9 cellular contexts compared by ENCODE assay signal in genomic region chr6:91276315-91276714, GRCh38.
DNase-seq lines count a peak whose midpoint lies in the region; ATAC-seq and TF ChIP-seq lines count a peak whose summit lies in the region.
"Had no signal": no experiment of that assay in that cellular context is flagged by ENCODE, and none has a peak within 500 bp of the region (broad histone marks: within the 10 kb centered on the region; RNA-seq: fewer than 3 reads in every experiment).

No MANE protein-coding gene starts in this region.

- H3K27ac Mint-ChIP-seq in activated CD4-positive, alpha-beta T cell treated with anti-CD3 and anti-CD28 coated beads, Interleukin-2, amount 10 ng/mL, durations not matched to agents 7 days and 5 days, result no peak overlapping the region

- DNase-seq in D341Med (ENCODE audit: low spot score) (peak; percentile 30), NB4 (ENCODE audit: low read depth) (peak; percentile 37), choroid plexus epithelial cell (ENCODE audit: low read depth) (peak; percentile 63), mesenteric fat pad (ENCODE audit: low spot score) (no peak), T1000 (lab: John Stamatoyannopoulos, UW) (no peak)
- no peak for DNase-seq in activated CD4-positive, alpha-beta T cell treated with anti-CD3 and anti-CD28 coated beads, Interleukin-2, amount 10 ng/mL, durations not matched to agents 7 days and 5 days

- no peaks in the 10 kb centered on the region for H3K9me3 Mint-ChIP-seq in activated CD4-positive, alpha-beta T cell treated with anti-CD3 and anti-CD28 coated beads, Interleukin-2, amount 10 ng/mL, durations not matched to agents 7 days and 5 days

- H3K27me3 Mint-ChIP-seq in activated CD4-positive, alpha-beta T cell treated with anti-CD3 and anti-CD28 coated beads, Interleukin-2, amount 10 ng/mL, durations not matched to agents 7 days and 5 days, result no peaks in the 10 kb centered on the region

- H3K4me1 Mint-ChIP-seq in activated CD4-positive, alpha-beta T cell treated with anti-CD3 and anti-CD28 coated beads, Interleukin-2, amount 10 ng/mL, durations not matched to agents 7 days and 5 days, result no peaks in the 10 kb centered on the region

- no peak overlapping the region for H3K4me3 Mint-ChIP-seq in activated CD4-positive, alpha-beta T cell treated with anti-CD3 and anti-CD28 coated beads, Interleukin-2, amount 10 ng/mL, durations not matched to agents 7 days and 5 days

- no peaks in the 10 kb centered on the region for H3K36me3 Mint-ChIP-seq in activated CD4-positive, alpha-beta T cell treated with anti-CD3 and anti-CD28 coated beads, Interleukin-2, amount 10 ng/mL, durations not matched to agents 7 days and 5 days (ENCODE audit: low read depth)

- H3K4me3 ChIP-seq in NB4 (ENCODE audit: low read depth, low read length) (no peak overlapping the region), choroid plexus epithelial cell (ENCODE audit: low read depth, low read length) (no peak overlapping the region)
- H3K4me3 ChIP-seq: SK-N-MC had no signal

- no peak for TF ChIP-seq POLR2A in NB4 (IDR thresholded peaks at IDR 0.05; ENCODE audit: extremely low read depth, insufficient read length)

- POLR2A ChIA-PET in activated CD4-positive, alpha-beta T cell treated with anti-CD3 and anti-CD28 coated beads, Interleukin-2, amount 10 ng/mL, durations not matched to agents 7 days and 5 days (lab: Charles Lee), result no interaction called here

- CTCF ChIA-PET in activated CD4-positive, alpha-beta T cell treated with anti-CD3 and anti-CD28 coated beads, Interleukin-2, amount 10 ng/mL, durations not matched to agents 7 days and 5 days (lab: Charles Lee), result no interaction called here

- TF ChIP-seq CTCF in NB4 (IDR thresholded peaks at IDR 0.05; ENCODE audit: low read depth, low read length) (peak; percentile 62), choroid plexus epithelial cell (conservative IDR thresholded peaks at IDR 0.05; ENCODE audit: low read depth, low read length) (peak; percentile 56)

- peak; percentile 58 for ATAC-seq in GM19467 (IDR thresholded peaks at IDR 0.05; ENCODE audit: unreplicated experiment)
- no peak for ATAC-seq in GM19397 (IDR thresholded peaks at IDR 0.05; ENCODE audit: unreplicated experiment)

Comparison
In these comparisons a context has a peak if more than half of its experiments do, and no peak if none do; other contexts are left out.
1. DNase-seq: peak in D341Med (single experiment), NB4 (single experiment) and choroid plexus epithelial cell (single experiment); none in mesenteric fat pad (single experiment), activated CD4-positive, alpha-beta T cell treated with anti-CD3 and anti-CD28 coated beads, Interleukin-2, amount 10 ng/mL, durations not matched to agents 7 days and 5 days (single experiment) and T1000 (single experiment).